In the genomic region with DNA sequence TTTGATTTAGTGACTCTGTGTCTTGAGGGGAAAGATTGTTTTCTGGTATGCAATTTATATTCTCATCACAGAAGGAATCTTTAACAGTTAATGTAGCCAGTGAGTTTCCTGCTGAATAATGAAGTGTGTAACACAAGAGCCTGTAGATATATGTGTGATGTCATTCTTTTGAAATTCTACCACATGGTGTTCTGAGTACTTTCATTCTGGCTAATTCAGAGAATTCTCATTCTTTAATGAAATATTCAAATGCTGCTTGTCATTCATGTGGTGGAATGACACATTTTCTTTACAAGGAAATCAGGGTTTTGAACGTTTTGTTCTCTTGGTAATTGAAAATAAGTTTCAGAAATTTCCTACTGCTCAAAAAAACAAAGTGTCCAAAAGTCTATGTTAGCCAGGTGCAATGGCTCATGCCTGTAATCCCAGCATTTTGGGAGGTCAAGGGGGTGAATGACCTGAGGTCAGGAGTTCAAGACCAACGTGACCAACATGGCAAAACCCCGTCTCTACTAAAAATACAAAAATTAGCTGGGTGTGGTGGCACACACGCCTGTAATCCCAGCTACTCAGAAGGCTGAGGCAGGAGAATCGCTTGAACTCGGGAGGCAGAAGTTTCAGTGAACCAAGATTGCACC, we compare ENCODE assay signal across 1 cellular context.
TF ChIP-seq lines count a peak whose summit lies in the region.

No MANE protein-coding gene starts in this region.

TF ChIP-seq in GM12878, 131 proteins besides CTCF, POLR2A, EP300 and RAD21 (continued from another document and continues in another):
- TF ChIP-seq, protein P1, sequence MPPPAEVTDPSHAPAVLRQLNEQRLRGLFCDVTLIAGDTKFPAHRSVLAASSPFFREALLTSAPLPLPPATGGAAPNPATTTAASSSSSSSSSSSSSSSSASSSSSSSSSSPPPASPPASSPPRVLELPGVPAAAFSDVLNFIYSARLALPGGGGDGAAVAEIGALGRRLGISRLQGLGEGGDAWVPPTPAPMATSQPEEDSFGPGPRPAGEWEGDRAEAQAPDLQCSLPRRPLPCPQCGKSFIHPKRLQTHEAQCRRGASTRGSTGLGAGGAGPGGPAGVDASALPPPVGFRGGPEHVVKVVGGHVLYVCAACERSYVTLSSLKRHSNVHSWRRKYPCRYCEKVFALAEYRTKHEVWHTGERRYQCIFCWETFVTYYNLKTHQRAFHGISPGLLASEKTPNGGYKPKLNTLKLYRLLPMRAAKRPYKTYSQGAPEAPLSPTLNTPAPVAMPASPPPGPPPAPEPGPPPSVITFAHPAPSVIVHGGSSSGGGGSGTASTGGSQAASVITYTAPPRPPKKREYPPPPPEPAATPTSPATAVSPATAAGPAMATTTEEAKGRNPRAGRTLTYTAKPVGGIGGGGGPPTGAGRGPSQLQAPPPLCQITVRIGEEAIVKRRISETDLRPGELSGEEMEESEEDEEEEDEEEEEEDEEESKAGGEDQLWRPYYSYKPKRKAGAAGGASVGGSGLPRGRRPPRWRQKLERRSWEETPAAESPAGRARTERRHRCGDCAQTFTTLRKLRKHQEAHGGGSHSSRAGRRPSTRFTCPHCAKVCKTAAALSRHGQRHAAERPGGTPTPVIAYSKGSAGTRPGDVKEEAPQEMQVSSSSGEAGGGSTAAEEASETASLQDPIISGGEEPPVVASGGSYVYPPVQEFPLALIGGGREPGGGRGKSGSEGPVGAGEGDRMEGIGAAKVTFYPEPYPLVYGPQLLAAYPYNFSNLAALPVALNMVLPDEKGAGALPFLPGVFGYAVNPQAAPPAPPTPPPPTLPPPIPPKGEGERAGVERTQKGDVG (CRISPR knock-in tag; IDR thresholded peaks at IDR 0.05), result no peak
- TF ChIP-seq NRF1 (conservative IDR thresholded peaks at IDR 0.05; ENCODE audit: low read depth, low read length), result no peak
- TF ChIP-seq HCFC1 (IDR thresholded peaks at IDR 0.05; ENCODE audit: low read length), result no peak
- no peak for TF ChIP-seq SMARCA5 (IDR thresholded peaks at IDR 0.05)
- TF ChIP-seq, protein P2, sequence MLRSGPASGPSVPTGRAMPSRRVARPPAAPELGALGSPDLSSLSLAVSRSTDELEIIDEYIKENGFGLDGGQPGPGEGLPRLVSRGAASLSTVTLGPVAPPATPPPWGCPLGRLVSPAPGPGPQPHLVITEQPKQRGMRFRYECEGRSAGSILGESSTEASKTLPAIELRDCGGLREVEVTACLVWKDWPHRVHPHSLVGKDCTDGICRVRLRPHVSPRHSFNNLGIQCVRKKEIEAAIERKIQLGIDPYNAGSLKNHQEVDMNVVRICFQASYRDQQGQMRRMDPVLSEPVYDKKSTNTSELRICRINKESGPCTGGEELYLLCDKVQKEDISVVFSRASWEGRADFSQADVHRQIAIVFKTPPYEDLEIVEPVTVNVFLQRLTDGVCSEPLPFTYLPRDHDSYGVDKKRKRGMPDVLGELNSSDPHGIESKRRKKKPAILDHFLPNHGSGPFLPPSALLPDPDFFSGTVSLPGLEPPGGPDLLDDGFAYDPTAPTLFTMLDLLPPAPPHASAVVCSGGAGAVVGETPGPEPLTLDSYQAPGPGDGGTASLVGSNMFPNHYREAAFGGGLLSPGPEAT (IDR thresholded peaks at IDR 0.05; ENCODE audit: low read depth), result 0 out of 2 replicates have a peak, but pooled peaks have one; percentile 14
- no peak for TF ChIP-seq MYC (IDR thresholded peaks at IDR 0.05; ENCODE audit: insufficient read depth, insufficient read length, insufficient replicate concordance, low read length, severe bottlenecking)
- TF ChIP-seq SREBF1 (IDR thresholded peaks at IDR 0.05; ENCODE audit: low read length), result no peak
- TF ChIP-seq ZBED1 (IDR thresholded peaks at IDR 0.05; ENCODE audit: borderline replicate concordance), result no peak
- TF ChIP-seq CHD1 (IDR thresholded peaks at IDR 0.05; ENCODE audit: low read depth, low read length), result no peak
- TF ChIP-seq HDGF (IDR thresholded peaks at IDR 0.05), result no peak
- TF ChIP-seq TCF3 (IDR thresholded peaks at IDR 0.05; ENCODE audit: borderline replicate concordance, insufficient read depth, low read depth, low read length), result no peak
- peak; percentile 46; the same call in 1 of the 2 replicates for TF ChIP-seq CREM (IDR thresholded peaks at IDR 0.05; ENCODE audit: low read depth)
- no peak for TF ChIP-seq RELA (IDR thresholded peaks at IDR 0.05; ENCODE audit: borderline replicate concordance, partially characterized antibody)
- TF ChIP-seq DPF2 (IDR thresholded peaks at IDR 0.05), result no peak
- no peak for TF ChIP-seq KAT2A (conservative IDR thresholded peaks at IDR 0.05; ENCODE audit: control insufficient read depth, low read depth, low read length)
- TF ChIP-seq RBBP5 (conservative IDR thresholded peaks at IDR 0.05), result no peak
- TF ChIP-seq RCOR1 (conservative IDR thresholded peaks at IDR 0.05; ENCODE audit: low read depth, low read length), result no peak
- TF ChIP-seq HDAC2 (IDR thresholded peaks at IDR 0.05), result no peak
- TF ChIP-seq, protein P3, sequence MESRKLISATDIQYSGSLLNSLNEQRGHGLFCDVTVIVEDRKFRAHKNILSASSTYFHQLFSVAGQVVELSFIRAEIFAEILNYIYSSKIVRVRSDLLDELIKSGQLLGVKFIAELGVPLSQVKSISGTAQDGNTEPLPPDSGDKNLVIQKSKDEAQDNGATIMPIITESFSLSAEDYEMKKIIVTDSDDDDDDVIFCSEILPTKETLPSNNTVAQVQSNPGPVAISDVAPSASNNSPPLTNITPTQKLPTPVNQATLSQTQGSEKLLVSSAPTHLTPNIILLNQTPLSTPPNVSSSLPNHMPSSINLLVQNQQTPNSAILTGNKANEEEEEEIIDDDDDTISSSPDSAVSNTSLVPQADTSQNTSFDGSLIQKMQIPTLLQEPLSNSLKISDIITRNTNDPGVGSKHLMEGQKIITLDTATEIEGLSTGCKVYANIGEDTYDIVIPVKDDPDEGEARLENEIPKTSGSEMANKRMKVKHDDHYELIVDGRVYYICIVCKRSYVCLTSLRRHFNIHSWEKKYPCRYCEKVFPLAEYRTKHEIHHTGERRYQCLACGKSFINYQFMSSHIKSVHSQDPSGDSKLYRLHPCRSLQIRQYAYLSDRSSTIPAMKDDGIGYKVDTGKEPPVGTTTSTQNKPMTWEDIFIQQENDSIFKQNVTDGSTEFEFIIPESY (IDR thresholded peaks at IDR 0.05), result no peak
- no peak for TF ChIP-seq SUZ12 (IDR thresholded peaks at IDR 0.05; ENCODE audit: unreplicated experiment)
- peak; percentile 70 for TF ChIP-seq MTA2 (IDR thresholded peaks at IDR 0.05; ENCODE audit: low read depth)
- peak; percentile 69 for TF ChIP-seq JUNB (IDR thresholded peaks at IDR 0.05)
- TF ChIP-seq IRF4 (IDR thresholded peaks at IDR 0.05; ENCODE audit: low read depth, low read length), result no peak
- no peak for TF ChIP-seq SMAD1 (IDR thresholded peaks at IDR 0.05; ENCODE audit: low read depth, partially characterized antibody)
- no peak for TF ChIP-seq EED (IDR thresholded peaks at IDR 0.05; ENCODE audit: low read depth)
- peak; percentile 97 for TF ChIP-seq ATF7 (IDR thresholded peaks at IDR 0.05; ENCODE audit: low read depth)
- no peak for TF ChIP-seq RFX5 (IDR thresholded peaks at IDR 0.05; ENCODE audit: low read depth, low read length)
- no peak for TF ChIP-seq SREBF2 (IDR thresholded peaks at IDR 0.05; ENCODE audit: low read length)
- TF ChIP-seq, protein P4, sequence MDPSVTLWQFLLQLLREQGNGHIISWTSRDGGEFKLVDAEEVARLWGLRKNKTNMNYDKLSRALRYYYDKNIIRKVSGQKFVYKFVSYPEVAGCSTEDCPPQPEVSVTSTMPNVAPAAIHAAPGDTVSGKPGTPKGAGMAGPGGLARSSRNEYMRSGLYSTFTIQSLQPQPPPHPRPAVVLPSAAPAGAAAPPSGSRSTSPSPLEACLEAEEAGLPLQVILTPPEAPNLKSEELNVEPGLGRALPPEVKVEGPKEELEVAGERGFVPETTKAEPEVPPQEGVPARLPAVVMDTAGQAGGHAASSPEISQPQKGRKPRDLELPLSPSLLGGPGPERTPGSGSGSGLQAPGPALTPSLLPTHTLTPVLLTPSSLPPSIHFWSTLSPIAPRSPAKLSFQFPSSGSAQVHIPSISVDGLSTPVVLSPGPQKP (IDR thresholded peaks at IDR 0.05; ENCODE audit: low read depth, low read length), result no peak
- TF ChIP-seq, protein P5, sequence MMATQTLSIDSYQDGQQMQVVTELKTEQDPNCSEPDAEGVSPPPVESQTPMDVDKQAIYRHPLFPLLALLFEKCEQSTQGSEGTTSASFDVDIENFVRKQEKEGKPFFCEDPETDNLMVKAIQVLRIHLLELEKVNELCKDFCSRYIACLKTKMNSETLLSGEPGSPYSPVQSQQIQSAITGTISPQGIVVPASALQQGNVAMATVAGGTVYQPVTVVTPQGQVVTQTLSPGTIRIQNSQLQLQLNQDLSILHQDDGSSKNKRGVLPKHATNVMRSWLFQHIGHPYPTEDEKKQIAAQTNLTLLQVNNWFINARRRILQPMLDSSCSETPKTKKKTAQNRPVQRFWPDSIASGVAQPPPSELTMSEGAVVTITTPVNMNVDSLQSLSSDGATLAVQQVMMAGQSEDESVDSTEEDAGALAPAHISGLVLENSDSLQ (IDR thresholded peaks at IDR 0.05), result peak; percentile 85
- TF ChIP-seq, protein P6, sequence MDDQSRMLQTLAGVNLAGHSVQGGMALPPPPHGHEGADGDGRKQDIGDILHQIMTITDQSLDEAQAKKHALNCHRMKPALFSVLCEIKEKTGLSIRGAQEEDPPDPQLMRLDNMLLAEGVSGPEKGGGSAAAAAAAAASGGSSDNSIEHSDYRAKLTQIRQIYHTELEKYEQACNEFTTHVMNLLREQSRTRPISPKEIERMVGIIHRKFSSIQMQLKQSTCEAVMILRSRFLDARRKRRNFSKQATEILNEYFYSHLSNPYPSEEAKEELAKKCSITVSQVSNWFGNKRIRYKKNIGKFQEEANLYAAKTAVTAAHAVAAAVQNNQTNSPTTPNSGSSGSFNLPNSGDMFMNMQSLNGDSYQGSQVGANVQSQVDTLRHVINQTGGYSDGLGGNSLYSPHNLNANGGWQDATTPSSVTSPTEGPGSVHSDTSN (IDR thresholded peaks at IDR 0.05; ENCODE audit: insufficient replicate concordance, low read depth, low read length), result no peak
- TF ChIP-seq, protein P7, sequence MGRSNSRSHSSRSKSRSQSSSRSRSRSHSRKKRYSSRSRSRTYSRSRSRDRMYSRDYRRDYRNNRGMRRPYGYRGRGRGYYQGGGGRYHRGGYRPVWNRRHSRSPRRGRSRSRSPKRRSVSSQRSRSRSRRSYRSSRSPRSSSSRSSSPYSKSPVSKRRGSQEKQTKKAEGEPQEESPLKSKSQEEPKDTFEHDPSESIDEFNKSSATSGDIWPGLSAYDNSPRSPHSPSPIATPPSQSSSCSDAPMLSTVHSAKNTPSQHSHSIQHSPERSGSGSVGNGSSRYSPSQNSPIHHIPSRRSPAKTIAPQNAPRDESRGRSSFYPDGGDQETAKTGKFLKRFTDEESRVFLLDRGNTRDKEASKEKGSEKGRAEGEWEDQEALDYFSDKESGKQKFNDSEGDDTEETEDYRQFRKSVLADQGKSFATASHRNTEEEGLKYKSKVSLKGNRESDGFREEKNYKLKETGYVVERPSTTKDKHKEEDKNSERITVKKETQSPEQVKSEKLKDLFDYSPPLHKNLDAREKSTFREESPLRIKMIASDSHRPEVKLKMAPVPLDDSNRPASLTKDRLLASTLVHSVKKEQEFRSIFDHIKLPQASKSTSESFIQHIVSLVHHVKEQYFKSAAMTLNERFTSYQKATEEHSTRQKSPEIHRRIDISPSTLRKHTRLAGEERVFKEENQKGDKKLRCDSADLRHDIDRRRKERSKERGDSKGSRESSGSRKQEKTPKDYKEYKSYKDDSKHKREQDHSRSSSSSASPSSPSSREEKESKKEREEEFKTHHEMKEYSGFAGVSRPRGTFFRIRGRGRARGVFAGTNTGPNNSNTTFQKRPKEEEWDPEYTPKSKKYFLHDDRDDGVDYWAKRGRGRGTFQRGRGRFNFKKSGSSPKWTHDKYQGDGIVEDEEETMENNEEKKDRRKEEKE (IDR thresholded peaks at IDR 0.05), result no peak
- no peak for TF ChIP-seq NFYA (IDR thresholded peaks at IDR 0.05; ENCODE audit: borderline replicate concordance, low read depth, low read length)
- peak; percentile 59; the same call in 1 of the 2 replicates for TF ChIP-seq NR2F1 (conservative IDR thresholded peaks at IDR 0.05)
- no peak for TF ChIP-seq ZSCAN29 (IDR thresholded peaks at IDR 0.05)
- no peak for TF ChIP-seq NBN (IDR thresholded peaks at IDR 0.05)
- TF ChIP-seq, protein P8, sequence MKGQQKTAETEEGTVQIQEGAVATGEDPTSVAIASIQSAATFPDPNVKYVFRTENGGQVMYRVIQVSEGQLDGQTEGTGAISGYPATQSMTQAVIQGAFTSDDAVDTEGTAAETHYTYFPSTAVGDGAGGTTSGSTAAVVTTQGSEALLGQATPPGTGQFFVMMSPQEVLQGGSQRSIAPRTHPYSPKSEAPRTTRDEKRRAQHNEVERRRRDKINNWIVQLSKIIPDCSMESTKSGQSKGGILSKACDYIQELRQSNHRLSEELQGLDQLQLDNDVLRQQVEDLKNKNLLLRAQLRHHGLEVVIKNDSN (IDR thresholded peaks at IDR 0.05; ENCODE audit: borderline replicate concordance, extremely low read length, insufficient read depth, low read depth, low read length), result no peak
- TF ChIP-seq, protein P9, sequence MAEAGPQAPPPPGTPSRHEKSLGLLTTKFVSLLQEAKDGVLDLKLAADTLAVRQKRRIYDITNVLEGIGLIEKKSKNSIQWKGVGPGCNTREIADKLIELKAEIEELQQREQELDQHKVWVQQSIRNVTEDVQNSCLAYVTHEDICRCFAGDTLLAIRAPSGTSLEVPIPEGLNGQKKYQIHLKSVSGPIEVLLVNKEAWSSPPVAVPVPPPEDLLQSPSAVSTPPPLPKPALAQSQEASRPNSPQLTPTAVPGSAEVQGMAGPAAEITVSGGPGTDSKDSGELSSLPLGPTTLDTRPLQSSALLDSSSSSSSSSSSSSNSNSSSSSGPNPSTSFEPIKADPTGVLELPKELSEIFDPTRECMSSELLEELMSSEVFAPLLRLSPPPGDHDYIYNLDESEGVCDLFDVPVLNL (IDR thresholded peaks at IDR 0.05; ENCODE audit: low read depth, low read length), result no peak
- no peak for TF ChIP-seq FOXM1 (IDR thresholded peaks at IDR 0.05; ENCODE audit: low read depth, low read length)
- TF ChIP-seq CBX3 (IDR thresholded peaks at IDR 0.05; ENCODE audit: borderline replicate concordance, low read depth), result no peak
- no peak for TF ChIP-seq CHD4 (IDR thresholded peaks at IDR 0.05)
- no peak for TF ChIP-seq TBL1XR1 (IDR thresholded peaks at IDR 0.05; ENCODE audit: low read depth, low read length)
- TF ChIP-seq, protein P10, sequence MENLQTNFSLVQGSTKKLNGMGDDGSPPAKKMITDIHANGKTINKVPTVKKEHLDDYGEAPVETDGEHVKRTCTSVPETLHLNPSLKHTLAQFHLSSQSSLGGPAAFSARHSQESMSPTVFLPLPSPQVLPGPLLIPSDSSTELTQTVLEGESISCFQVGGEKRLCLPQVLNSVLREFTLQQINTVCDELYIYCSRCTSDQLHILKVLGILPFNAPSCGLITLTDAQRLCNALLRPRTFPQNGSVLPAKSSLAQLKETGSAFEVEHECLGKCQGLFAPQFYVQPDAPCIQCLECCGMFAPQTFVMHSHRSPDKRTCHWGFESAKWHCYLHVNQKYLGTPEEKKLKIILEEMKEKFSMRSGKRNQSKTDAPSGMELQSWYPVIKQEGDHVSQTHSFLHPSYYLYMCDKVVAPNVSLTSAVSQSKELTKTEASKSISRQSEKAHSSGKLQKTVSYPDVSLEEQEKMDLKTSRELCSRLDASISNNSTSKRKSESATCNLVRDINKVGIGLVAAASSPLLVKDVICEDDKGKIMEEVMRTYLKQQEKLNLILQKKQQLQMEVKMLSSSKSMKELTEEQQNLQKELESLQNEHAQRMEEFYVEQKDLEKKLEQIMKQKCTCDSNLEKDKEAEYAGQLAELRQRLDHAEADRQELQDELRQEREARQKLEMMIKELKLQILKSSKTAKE (IDR thresholded peaks at IDR 0.05; ENCODE audit: low read depth, poor library complexity, severe bottlenecking), result no peak
- no peak for TF ChIP-seq PML (IDR thresholded peaks at IDR 0.05; ENCODE audit: low read length)
- TF ChIP-seq CBX5 (IDR thresholded peaks at IDR 0.05; ENCODE audit: low read depth), result no peak
- TF ChIP-seq POU2F2 (IDR thresholded peaks at IDR 0.05; ENCODE audit: borderline replicate concordance, low read depth, low read length), result no peak
